In the genomic region with DNA sequence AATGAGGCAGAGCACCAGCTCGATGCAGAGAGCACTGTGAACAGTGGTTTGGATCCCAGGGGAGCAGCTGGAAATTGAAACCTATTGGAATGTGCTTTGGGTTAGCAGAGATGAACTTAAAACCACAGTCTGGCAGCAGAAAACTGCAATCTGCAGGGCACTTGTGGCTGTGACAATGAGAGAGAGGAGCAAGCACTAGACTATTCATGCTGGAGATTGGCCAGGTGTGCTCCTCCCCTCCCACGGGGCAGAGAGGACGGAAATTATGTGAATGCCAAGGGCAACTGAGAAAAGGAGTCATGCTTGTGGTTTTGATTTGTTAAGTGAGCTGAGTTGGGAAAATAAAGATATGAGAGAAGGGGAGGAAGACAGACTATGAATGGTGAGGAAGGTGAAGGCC, we compare ENCODE assay signal across 10 cellular contexts.
DNase-seq lines count a peak whose midpoint lies in the region; ATAC-seq lines count a peak whose summit lies in the region.
"Had no signal": no experiment of that assay in that cellular context is flagged by ENCODE, and none has a peak within 500 bp of the region (broad histone marks: within the 10 kb centered on the region; RNA-seq: fewer than 3 reads in every experiment).

No MANE protein-coding gene starts in this region.

- no peaks in the 10 kb centered on the region for H3K27me3 Mint-ChIP-seq in activated naive CD8-positive, alpha-beta T cell treated with anti-CD3 and anti-CD28 coated beads, Interleukin-2, amount 50 U/mL, for 24 hours

- H3K27ac Mint-ChIP-seq in activated naive CD8-positive, alpha-beta T cell treated with anti-CD3 and anti-CD28 coated beads, Interleukin-2, amount 50 U/mL, for 24 hours, result no peak overlapping the region
- H3K27ac Mint-ChIP-seq: effector memory CD8-positive, alpha-beta T cell had no signal

- H3K4me1 Mint-ChIP-seq in activated naive CD8-positive, alpha-beta T cell treated with anti-CD3 and anti-CD28 coated beads, Interleukin-2, amount 50 U/mL, for 24 hours, result peaks cover 6% of the 10 kb centered on the region

- no peaks in the 10 kb centered on the region for H3K36me3 Mint-ChIP-seq in activated naive CD8-positive, alpha-beta T cell treated with anti-CD3 and anti-CD28 coated beads, Interleukin-2, amount 50 U/mL, for 24 hours (ENCODE audit: low read depth)

- ATAC-seq in activated naive CD8-positive, alpha-beta T cell treated with anti-CD3 and anti-CD28 coated beads, Interleukin-2, amount 50 U/mL, for 24 hours, result peak; percentile 82
- ATAC-seq in GM18907 (IDR thresholded peaks at IDR 0.05; ENCODE audit: unreplicated experiment) (no peak), GM21367 (IDR thresholded peaks at IDR 0.05; ENCODE audit: unreplicated experiment) (no peak), GM18867 (IDR thresholded peaks at IDR 0.05; ENCODE audit: unreplicated experiment) (no peak)
- ATAC-seq: effector memory CD8-positive, alpha-beta T cell had no signal

- H3K4me3 Mint-ChIP-seq in activated naive CD8-positive, alpha-beta T cell treated with anti-CD3 and anti-CD28 coated beads, Interleukin-2, amount 50 U/mL, for 24 hours, result no peak overlapping the region
- H3K4me3 Mint-ChIP-seq: effector memory CD8-positive, alpha-beta T cell had no signal

- DNase-seq in COLO829 (ENCODE audit: low spot score) (peak; percentile 6), HS-27A (ENCODE audit: low read depth) (peak; percentile 24), kidney glomerular epithelial cell (lab: John Stamatoyannopoulos, UW) (peak; percentile 57)
- peak; percentile 7 for DNase-seq in activated naive CD8-positive, alpha-beta T cell treated with anti-CD3 and anti-CD28 coated beads, Interleukin-2, amount 50 U/mL, for 24 hours
- DNase-seq in activated CD8-positive, alpha-beta memory T cell treated with anti-CD3 and anti-CD28 coated beads, Interleukin-2, amount 50 U/mL, for 48 hours, result no peak
- DNase-seq: effector memory CD8-positive, alpha-beta T cell; KBM-7 had no signal

- H3K9me3 Mint-ChIP-seq in activated naive CD8-positive, alpha-beta T cell treated with anti-CD3 and anti-CD28 coated beads, Interleukin-2, amount 50 U/mL, for 24 hours, result no peaks in the 10 kb centered on the region
